ENCODE assay signal across 19 cellular contexts in genomic region chr14:35854696-35855270, GRCh38.
"Had no signal": no experiment of that assay in that cellular context is flagged by ENCODE, and none has a peak within 500 bp of the region (broad histone marks: within the 10 kb centered on the region; RNA-seq: fewer than 3 reads in every experiment).

No MANE protein-coding gene starts in this region.

- H3K27ac ChIP-seq: brain microvascular endothelial cell, foreskin keratinocyte, neutrophil, right lobe of liver, upper lobe of right lung, VCaP had no signal

- FAIRE-seq: astrocyte had no signal

- H3K4me1 ChIP-seq: foreskin keratinocyte, right lobe of liver, upper lobe of right lung had no signal

- H3K4me3 ChIP-seq: right lobe of liver, upper lobe of right lung had no signal

- DNase-seq: activated CD4-positive, alpha-beta T cell treated with anti-CD3 and anti-CD28 coated beads for 4 hours; activated CD4-positive, alpha-beta T cell treated with anti-CD3 and anti-CD28 coated beads, Interleukin-2, amount 50 U/mL, for 4 hours; activated gamma-delta T cell; activated naive CD4-positive, alpha-beta T cell treated with anti-CD3 and anti-CD28 coated beads, Interleukin-2, amount 50 U/mL, for 16 hours; amniotic stem cell; brain microvascular endothelial cell; cortex of kidney; foreskin keratinocyte; kidney glomerular epithelial cell; left ventricle myocardium superior; nephron progenitor cell; right lobe of liver; stimulated activated CD4-positive, alpha-beta T cell treated with anti-CD3 and anti-CD28 coated beads, Interleukin-4, amount 100 ng/mL, for 24 hours; upper lobe of right lung had no signal

- ATAC-seq: esophagus mucosa; foreskin keratinocyte; left ventricle myocardium superior; right lobe of liver; stimulated activated effector memory CD8-positive, alpha-beta T cell treated with anti-CD3 and anti-CD28 coated beads, Interleukin-12 subunit alpha, Interleukin-12 subunit beta, amount 100 ng/mL, for 72 hours; upper lobe of right lung had no signal

- H3K36me3 ChIP-seq: brain microvascular endothelial cell, neutrophil, right lobe of liver, upper lobe of right lung had no signal

- H3K9me3 ChIP-seq: neutrophil, right lobe of liver, upper lobe of right lung had no signal
